In the genomic region with DNA sequence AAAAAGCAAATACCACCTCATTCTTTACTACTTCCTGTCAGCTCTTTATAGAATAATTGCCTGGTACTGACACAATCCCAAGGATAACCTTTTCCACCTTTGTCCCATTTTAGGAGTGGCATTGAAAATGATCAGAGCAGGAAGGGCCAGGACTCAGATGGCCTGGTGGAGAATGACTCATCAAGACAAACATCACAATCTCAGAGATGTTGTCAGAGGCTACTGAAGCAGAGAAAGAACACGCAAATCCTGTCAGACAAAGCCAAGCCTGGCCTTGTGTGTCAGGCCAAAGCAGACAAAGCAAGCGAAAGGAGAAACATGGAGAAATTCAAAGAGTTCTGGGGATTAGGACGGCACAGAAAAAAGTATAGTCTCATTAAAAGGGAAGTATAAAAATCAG, we compare ENCODE assay signal across 1 cellular context.
A peak's percentile ranks its signal among the peaks of the same experiment; 100 is the strongest.
TF ChIP-seq lines count a peak whose summit lies in the region.

No MANE protein-coding gene starts in this region.

TF ChIP-seq in HEK293, 187 proteins besides CTCF, POLR2A, EP300 and RAD21 (continued from another document and continues in another):
- TF ChIP-seq, protein P1, sequence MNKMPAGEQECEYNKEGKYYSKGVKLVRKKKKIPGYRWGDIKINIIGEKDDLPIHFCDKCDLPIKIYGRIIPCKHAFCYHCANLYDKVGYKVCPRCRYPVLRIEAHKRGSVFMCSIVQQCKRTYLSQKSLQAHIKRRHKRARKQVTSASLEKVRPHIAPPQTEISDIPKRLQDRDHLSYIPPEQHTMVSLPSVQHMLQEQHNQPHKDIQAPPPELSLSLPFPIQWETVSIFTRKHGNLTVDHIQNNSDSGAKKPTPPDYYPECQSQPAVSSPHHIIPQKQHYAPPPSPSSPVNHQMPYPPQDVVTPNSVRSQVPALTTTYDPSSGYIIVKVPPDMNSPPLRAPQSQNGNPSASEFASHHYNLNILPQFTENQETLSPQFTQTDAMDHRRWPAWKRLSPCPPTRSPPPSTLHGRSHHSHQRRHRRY (tag by site-specific recombination; IDR thresholded peaks at IDR 0.05) = no peak
- TF ChIP-seq ZNF280D (tag by site-specific recombination; IDR thresholded peaks at IDR 0.05) (no peak), ZFHX2 (tag by site-specific recombination; conservative IDR thresholded peaks at IDR 0.05) (no peak), ZNF24 (tag by site-specific recombination; IDR thresholded peaks at IDR 0.05) (peak; percentile 48; the same call in 1 of the 2 replicates), KLF7 (tag by site-specific recombination; IDR thresholded peaks at IDR 0.05; ENCODE audit: borderline replicate concordance) (no peak), SP2 (tag by site-specific recombination; IDR thresholded peaks at IDR 0.05) (no peak), GLIS2 (tag by site-specific recombination; IDR thresholded peaks at IDR 0.05) (no peak), ZNF292 (tag by site-specific recombination; IDR thresholded peaks at IDR 0.05; ENCODE audit: borderline replicate concordance, low read depth) (no peak), ZNF426 (tag by site-specific recombination; IDR thresholded peaks at IDR 0.05) (no peak), RBAK (tag by site-specific recombination; IDR thresholded peaks at IDR 0.05) (no peak), ZNF624 (tag by site-specific recombination; IDR thresholded peaks at IDR 0.05) (no peak), SCRT2 (tag by site-specific recombination; IDR thresholded peaks at IDR 0.05) (no peak), PRDM6 (tag by site-specific recombination; IDR thresholded peaks at IDR 0.05) (no peak), ZNF518A (tag by site-specific recombination; conservative IDR thresholded peaks at IDR 0.05; ENCODE audit: low read depth) (no peak), ZNF704 (tag by site-specific recombination; IDR thresholded peaks at IDR 0.05) (no peak), ZNF501 (tag by site-specific recombination; IDR thresholded peaks at IDR 0.05) (no peak), ZNF23 (tag by site-specific recombination; IDR thresholded peaks at IDR 0.05; ENCODE audit: borderline replicate concordance) (no peak), ZNF510 (tag by site-specific recombination; IDR thresholded peaks at IDR 0.05; ENCODE audit: insufficient replicate concordance) (no peak), GFI1B (tag by site-specific recombination; IDR thresholded peaks at IDR 0.05) (0 out of 2 replicates have a peak, but pooled peaks have one; percentile 50), ZNF157 (tag by site-specific recombination; IDR thresholded peaks at IDR 0.05) (no peak), ZBTB21 (tag by site-specific recombination; IDR thresholded peaks at IDR 0.05) (peak; percentile 77), HOXC10 (CRISPR knock-in tag; IDR thresholded peaks at IDR 0.05) (no peak), ZBTB7A (tag by site-specific recombination; IDR thresholded peaks at IDR 0.05; ENCODE audit: low read depth) (no peak), PRDM1 (tag by site-specific recombination; IDR thresholded peaks at IDR 0.05) (peak; percentile 83), ZNF223 (tag by site-specific recombination; IDR thresholded peaks at IDR 0.05) (no peak), ZNF530 (tag by site-specific recombination; IDR thresholded peaks at IDR 0.05; ENCODE audit: low read depth) (no peak), ZNF202 (tag by site-specific recombination; IDR thresholded peaks at IDR 0.05; ENCODE audit: borderline replicate concordance) (no peak), ZFP37 (tag by site-specific recombination; IDR thresholded peaks at IDR 0.05) (0 out of 2 replicates have a peak, but pooled peaks have one; percentile 50), ZNF16 (tag by site-specific recombination; IDR thresholded peaks at IDR 0.05; ENCODE audit: low read depth) (no peak), ZNF214 (tag by site-specific recombination; IDR thresholded peaks at IDR 0.05; ENCODE audit: borderline replicate concordance) (no peak), ZNF146 (tag by site-specific recombination; IDR thresholded peaks at IDR 0.05) (no peak), KLF1 (tag by site-specific recombination; IDR thresholded peaks at IDR 0.05) (no peak), ZNF324 (tag by site-specific recombination; IDR thresholded peaks at IDR 0.05) (no peak), ZNF544 (tag by site-specific recombination; IDR thresholded peaks at IDR 0.05) (no peak), BCL11B (tag by site-specific recombination; IDR thresholded peaks at IDR 0.05; ENCODE audit: low read depth) (no peak), ZNF174 (tag by site-specific recombination; IDR thresholded peaks at IDR 0.05) (no peak), ZNF555 (tag by site-specific recombination; conservative IDR thresholded peaks at IDR 0.05) (no peak), ZNF133 (tag by site-specific recombination; IDR thresholded peaks at IDR 0.05) (no peak), ZNF664 (tag by site-specific recombination; IDR thresholded peaks at IDR 0.05) (peak; percentile 73; the same call in 1 of the 2 replicates), ZBTB1 (tag by site-specific recombination; IDR thresholded peaks at IDR 0.05) (no peak), ZSCAN5A (tag by site-specific recombination; IDR thresholded peaks at IDR 0.05) (no peak)
- TF ChIP-seq, protein P2, sequence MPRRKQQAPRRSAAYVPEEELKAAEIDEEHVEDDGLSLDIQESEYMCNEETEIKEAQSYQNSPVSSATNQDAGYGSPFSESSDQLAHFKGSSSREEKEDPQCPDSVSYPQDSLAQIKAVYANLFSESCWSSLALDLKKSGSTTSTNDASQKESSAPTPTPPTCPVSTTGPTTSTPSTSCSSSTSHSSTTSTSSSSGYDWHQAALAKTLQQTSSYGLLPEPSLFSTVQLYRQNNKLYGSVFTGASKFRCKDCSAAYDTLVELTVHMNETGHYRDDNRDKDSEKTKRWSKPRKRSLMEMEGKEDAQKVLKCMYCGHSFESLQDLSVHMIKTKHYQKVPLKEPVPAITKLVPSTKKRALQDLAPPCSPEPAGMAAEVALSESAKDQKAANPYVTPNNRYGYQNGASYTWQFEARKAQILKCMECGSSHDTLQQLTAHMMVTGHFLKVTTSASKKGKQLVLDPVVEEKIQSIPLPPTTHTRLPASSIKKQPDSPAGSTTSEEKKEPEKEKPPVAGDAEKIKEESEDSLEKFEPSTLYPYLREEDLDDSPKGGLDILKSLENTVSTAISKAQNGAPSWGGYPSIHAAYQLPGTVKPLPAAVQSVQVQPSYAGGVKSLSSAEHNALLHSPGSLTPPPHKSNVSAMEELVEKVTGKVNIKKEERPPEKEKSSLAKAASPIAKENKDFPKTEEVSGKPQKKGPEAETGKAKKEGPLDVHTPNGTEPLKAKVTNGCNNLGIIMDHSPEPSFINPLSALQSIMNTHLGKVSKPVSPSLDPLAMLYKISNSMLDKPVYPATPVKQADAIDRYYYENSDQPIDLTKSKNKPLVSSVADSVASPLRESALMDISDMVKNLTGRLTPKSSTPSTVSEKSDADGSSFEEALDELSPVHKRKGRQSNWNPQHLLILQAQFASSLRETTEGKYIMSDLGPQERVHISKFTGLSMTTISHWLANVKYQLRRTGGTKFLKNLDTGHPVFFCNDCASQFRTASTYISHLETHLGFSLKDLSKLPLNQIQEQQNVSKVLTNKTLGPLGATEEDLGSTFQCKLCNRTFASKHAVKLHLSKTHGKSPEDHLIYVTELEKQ (tag by site-specific recombination; IDR thresholded peaks at IDR 0.05; ENCODE audit: borderline replicate concordance) = 0 out of 2 replicates have a peak, but pooled peaks have one; percentile 32
- TF ChIP-seq, protein P3, sequence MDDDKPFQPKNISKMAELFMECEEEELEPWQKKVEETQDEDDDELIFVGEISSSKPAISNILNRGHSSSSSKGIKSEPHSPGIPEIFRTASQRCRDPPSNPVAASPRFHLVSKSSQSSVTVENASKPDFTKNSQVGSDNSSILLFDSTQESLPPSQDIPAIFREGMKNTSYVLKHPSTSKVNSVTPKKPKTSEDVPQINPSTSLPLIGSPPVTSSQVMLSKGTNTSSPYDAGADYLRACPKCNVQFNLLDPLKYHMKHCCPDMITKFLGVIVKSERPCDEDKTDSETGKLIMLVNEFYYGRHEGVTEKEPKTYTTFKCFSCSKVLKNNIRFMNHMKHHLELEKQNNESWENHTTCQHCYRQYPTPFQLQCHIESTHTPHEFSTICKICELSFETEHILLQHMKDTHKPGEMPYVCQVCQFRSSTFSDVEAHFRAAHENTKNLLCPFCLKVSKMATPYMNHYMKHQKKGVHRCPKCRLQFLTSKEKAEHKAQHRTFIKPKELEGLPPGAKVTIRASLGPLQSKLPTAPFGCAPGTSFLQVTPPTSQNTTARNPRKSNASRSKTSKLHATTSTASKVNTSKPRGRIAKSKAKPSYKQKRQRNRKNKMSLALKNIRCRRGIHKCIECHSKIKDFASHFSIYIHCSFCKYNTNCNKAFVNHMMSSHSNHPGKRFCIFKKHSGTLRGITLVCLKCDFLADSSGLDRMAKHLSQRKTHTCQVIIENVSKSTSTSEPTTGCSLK (tag by site-specific recombination; IDR thresholded peaks at IDR 0.05) = no peak
